16 cellular contexts compared by ENCODE assay signal in genomic region chr7:36970551-36971514, GRCh38.
DNase-seq lines count a peak whose midpoint lies in the region; ATAC-seq, FAIRE-seq and TF ChIP-seq lines count a peak whose summit lies in the region.
"Had no signal": no experiment of that assay in that cellular context is flagged by ENCODE, and none has a peak within 500 bp of the region (broad histone marks: within the 10 kb centered on the region; RNA-seq: fewer than 3 reads in every experiment).

No MANE protein-coding gene starts in this region.

- no peak for TF ChIP-seq CTCF in upper lobe of left lung (IDR thresholded peaks at IDR 0.05)

- POLR2A ChIA-PET in activated naive CD8-positive, alpha-beta T cell treated with anti-CD3 and anti-CD28 coated beads, Interleukin-2, amount 10 ng/mL, durations not matched to agents 7 days and 5 days (lab: Charles Lee), result interaction anchor here (0.8 to 1.4 kb wide), 2 partner anchors 33 to 529 kb away, joined by 4 to 5 read pairs; no protein-coding TSS in a partner anchor

- TF ChIP-seq EP300 in upper lobe of left lung (IDR thresholded peaks at IDR 0.05), result no peak

- peaks cover 22% of the 10 kb centered on the region for H3K4me1 Mint-ChIP-seq in activated naive CD8-positive, alpha-beta T cell treated with anti-CD3 and anti-CD28 coated beads, Interleukin-2, amount 10 ng/mL, durations not matched to agents 7 days and 5 days
- H3K4me1 Mint-ChIP-seq in activated naive CD8-positive, alpha-beta T cell treated with anti-CD3 and anti-CD28 coated beads for 36 hours, result peaks cover 19% of the 10 kb centered on the region
- peaks cover 29% of the 10 kb centered on the region for H3K4me1 Mint-ChIP-seq in T-helper 2 cell treated with Interferon-gamma antibody and Interleukin-4, amounts not matched to agents 5 μg/mL and 100 μg/mL, for 36 hours (ENCODE audit: low read depth)
- peaks cover 26% of the 10 kb centered on the region for H3K4me1 Mint-ChIP-seq in memory B cell

- H3K9me3 Mint-ChIP-seq in activated naive CD8-positive, alpha-beta T cell treated with anti-CD3 and anti-CD28 coated beads, Interleukin-2, amount 10 ng/mL, durations not matched to agents 7 days and 5 days, result peaks cover 11% of the 10 kb centered on the region
- H3K9me3 Mint-ChIP-seq in activated naive CD8-positive, alpha-beta T cell treated with anti-CD3 and anti-CD28 coated beads for 36 hours, result peaks cover 4% of the 10 kb centered on the region
- peaks cover 5% of the 10 kb centered on the region for H3K9me3 Mint-ChIP-seq in T-helper 2 cell treated with Interferon-gamma antibody and Interleukin-4, amounts not matched to agents 5 μg/mL and 100 μg/mL, for 36 hours
- H3K9me3 Mint-ChIP-seq in memory B cell, result peaks cover 3% of the 10 kb centered on the region

- no peaks in the 10 kb centered on the region for H3K27me3 ChIP-seq in upper lobe of left lung
- H3K27me3 ChIP-seq: cardiac muscle cell had no signal

- H3K4me3 ChIP-seq in upper lobe of left lung, result no peak overlapping the region
- H3K4me3 ChIP-seq: cardiac muscle cell had no signal

- no peak for FAIRE-seq in GM12891 (lab: Jason Lieb, UNC)
- FAIRE-seq: endothelial cell of umbilical vein had no signal

- peak overlapping the region; percentile 36 for H3K4me3 Mint-ChIP-seq in activated naive CD8-positive, alpha-beta T cell treated with anti-CD3 and anti-CD28 coated beads, Interleukin-2, amount 10 ng/mL, durations not matched to agents 7 days and 5 days
- no peak overlapping the region for H3K4me3 Mint-ChIP-seq in activated naive CD8-positive, alpha-beta T cell treated with anti-CD3 and anti-CD28 coated beads for 36 hours
- no peak overlapping the region for H3K4me3 Mint-ChIP-seq in T-helper 2 cell treated with Interferon-gamma antibody and Interleukin-4, amounts not matched to agents 5 μg/mL and 100 μg/mL, for 36 hours
- H3K4me3 Mint-ChIP-seq in memory B cell, result no peak overlapping the region
- H3K4me3 Mint-ChIP-seq: activated naive CD4-positive, alpha-beta T cell treated with anti-CD3 and anti-CD28 coated beads for 36 hours had no signal

- H3K27me3 Mint-ChIP-seq in activated naive CD8-positive, alpha-beta T cell treated with anti-CD3 and anti-CD28 coated beads, Interleukin-2, amount 10 ng/mL, durations not matched to agents 7 days and 5 days, result no peaks in the 10 kb centered on the region
- H3K27me3 Mint-ChIP-seq in activated naive CD8-positive, alpha-beta T cell treated with anti-CD3 and anti-CD28 coated beads for 36 hours, result no peaks in the 10 kb centered on the region
- H3K27me3 Mint-ChIP-seq in T-helper 2 cell treated with Interferon-gamma antibody and Interleukin-4, amounts not matched to agents 5 μg/mL and 100 μg/mL, for 36 hours (ENCODE audit: low read depth), result no peaks in the 10 kb centered on the region
- no peaks in the 10 kb centered on the region for H3K27me3 Mint-ChIP-seq in memory B cell

- peak overlapping the region in 3 of 4 donors; percentile 10 to 66 (median 54) for H3K27ac ChIP-seq in upper lobe of left lung
- H3K27ac ChIP-seq: cardiac muscle cell had no signal

- peak; percentile 60 for ATAC-seq in activated naive CD8-positive, alpha-beta T cell treated with anti-CD3 and anti-CD28 coated beads, Interleukin-2, amount 10 ng/mL, durations not matched to agents 7 days and 5 days (ENCODE audit: low read depth)
- ATAC-seq in memory B cell (ENCODE audit: low read depth) (no peak), upper lobe of left lung (ENCODE audit: low FRiP score in 2 of 2) (peak in 1 of 2 donors; percentile 59), GM19328 (IDR thresholded peaks at IDR 0.05; ENCODE audit: unreplicated experiment) (no peak)
- ATAC-seq: HCT116 had no signal

- no peaks in the 10 kb centered on the region for H3K36me3 ChIP-seq in upper lobe of left lung
- H3K36me3 ChIP-seq: cardiac muscle cell had no signal

- TF ChIP-seq POLR2A in upper lobe of left lung (IDR thresholded peaks at IDR 0.05), result no peak
- no peak for TF ChIP-seq POLR2A in GM12891 (IDR thresholded peaks at IDR 0.05; ENCODE audit: low read depth, low read length)

- peak overlapping the region; percentile 63 for H3K27ac Mint-ChIP-seq in activated naive CD8-positive, alpha-beta T cell treated with anti-CD3 and anti-CD28 coated beads, Interleukin-2, amount 10 ng/mL, durations not matched to agents 7 days and 5 days
- H3K27ac Mint-ChIP-seq in activated naive CD8-positive, alpha-beta T cell treated with anti-CD3 and anti-CD28 coated beads for 36 hours, result no peak overlapping the region
- peak overlapping the region; percentile 65 for H3K27ac Mint-ChIP-seq in T-helper 2 cell treated with Interferon-gamma antibody and Interleukin-4, amounts not matched to agents 5 μg/mL and 100 μg/mL, for 36 hours
- peak overlapping the region; percentile 70 for H3K27ac Mint-ChIP-seq in memory B cell
- H3K27ac Mint-ChIP-seq: activated naive CD4-positive, alpha-beta T cell treated with anti-CD3 and anti-CD28 coated beads for 36 hours had no signal

- WGBS in upper lobe of left lung, 2 donors, result 80 to 81% methylated on average over 5 of the region's 5 CpGs

- no peaks in the 10 kb centered on the region for H3K9me3 ChIP-seq in upper lobe of left lung

- peaks cover 29% of the 10 kb centered on the region for H3K36me3 Mint-ChIP-seq in activated naive CD8-positive, alpha-beta T cell treated with anti-CD3 and anti-CD28 coated beads, Interleukin-2, amount 10 ng/mL, durations not matched to agents 7 days and 5 days
- peaks cover 37% of the 10 kb centered on the region for H3K36me3 Mint-ChIP-seq in activated naive CD8-positive, alpha-beta T cell treated with anti-CD3 and anti-CD28 coated beads for 36 hours
- peaks cover 17% of the 10 kb centered on the region for H3K36me3 Mint-ChIP-seq in T-helper 2 cell treated with Interferon-gamma antibody and Interleukin-4, amounts not matched to agents 5 μg/mL and 100 μg/mL, for 36 hours (ENCODE audit: low read depth)
- peaks cover 19% of the 10 kb centered on the region for H3K36me3 Mint-ChIP-seq in memory B cell

- peaks cover 3 to 40% (median 18%) of the 10 kb centered on the region in 4 donors for H3K4me1 ChIP-seq in upper lobe of left lung

- DNase-seq in activated naive CD8-positive, alpha-beta T cell treated with anti-CD3 and anti-CD28 coated beads, Interleukin-2, amount 10 ng/mL, durations not matched to agents 7 days and 5 days, result no peak
- DNase-seq in activated naive CD8-positive, alpha-beta T cell treated with anti-CD3 and anti-CD28 coated beads for 36 hours, result no peak
- no peak for DNase-seq in T-helper 2 cell treated with Interferon-gamma antibody and Interleukin-4, amounts not matched to agents 5 μg/mL and 100 μg/mL, for 36 hours (ENCODE audit: low spot score)
- DNase-seq in memory B cell (ENCODE audit: low spot score in 2 of 2) (no peak), upper lobe of left lung (no peak), germinal center (ENCODE audit: low spot score) (no peak), GM12891 (ENCODE audit: insufficient read length, low spot score) (no peak)
- DNase-seq: activated naive CD4-positive, alpha-beta T cell treated with anti-CD3 and anti-CD28 coated beads for 36 hours; DMS79; Right ventricle myocardium superior; stimulated activated CD4-positive, alpha-beta T cell treated with anti-CD3 and anti-CD28 coated beads, Interleukin-12 subunit alpha, Interleukin-12 subunit beta, amount 100 ng/mL, for 4 hours; T-helper 9 cell had no signal

TF ChIP-seq in GM12891, 5 proteins besides CTCF, POLR2A, EP300 and RAD21:
- TF ChIP-seq POLR2AphosphoS5 (IDR thresholded peaks at IDR 0.05; ENCODE audit: low read depth, low read length) (no peak), PAX5 (IDR thresholded peaks at IDR 0.05; ENCODE audit: insufficient read depth, low read length, severe bottlenecking) (no peak), POU2F2 (IDR thresholded peaks at IDR 0.05; ENCODE audit: low read depth, low read length) (no peak)
